Comparison of ENCODE assay signal across 1 cellular context in genomic region chr6:136526196-136526930, GRCh38.
TF ChIP-seq lines count a peak whose summit lies in the region.

No MANE protein-coding gene starts in this region.

TF ChIP-seq in HepG2, 621 proteins besides CTCF, POLR2A, EP300 and RAD21 (continued from another document):
- no peak for TF ChIP-seq ZNF512B (CRISPR knock-in tag; IDR thresholded peaks at IDR 0.05; ENCODE audit: borderline replicate concordance)
- TF ChIP-seq FOXK1 (CRISPR knock-in tag; IDR thresholded peaks at IDR 0.05; ENCODE audit: borderline replicate concordance, low read depth) = no peak
- no peak for TF ChIP-seq ZSCAN20 (CRISPR knock-in tag; IDR thresholded peaks at IDR 0.05; ENCODE audit: borderline replicate concordance)
- TF ChIP-seq TEF (CRISPR knock-in tag; IDR thresholded peaks at IDR 0.05) = no peak
- no peak for TF ChIP-seq HIC2 (CRISPR knock-in tag; IDR thresholded peaks at IDR 0.05; ENCODE audit: low read depth)
- no peak for TF ChIP-seq ZNF800 (CRISPR knock-in tag; IDR thresholded peaks at IDR 0.05)
- TF ChIP-seq AKAP8 (CRISPR knock-in tag; IDR thresholded peaks at IDR 0.05) = no peak
- TF ChIP-seq ZSCAN12 (CRISPR knock-in tag; IDR thresholded peaks at IDR 0.05) = no peak
- no peak for TF ChIP-seq ZNF569 (CRISPR knock-in tag; IDR thresholded peaks at IDR 0.05; ENCODE audit: borderline replicate concordance)
- no peak for TF ChIP-seq CHCHD3 (CRISPR knock-in tag; IDR thresholded peaks at IDR 0.05)
- TF ChIP-seq ZBTB44 (CRISPR knock-in tag; IDR thresholded peaks at IDR 0.05) = no peak
